In genomic region chr12:26937863-26938659, GRCh38 we compare ENCODE assay signal across 1 cellular context.
A peak's percentile ranks its signal among the peaks of the same experiment; 100 is the strongest.
TF ChIP-seq lines count a peak whose summit lies in the region.

TSS of gene FGFR1OP2 (plus strand) at chr12:26938470. CDS start at chr12:26954159, 15,689 bp downstream.
TSS of gene INTS13 (minus strand) at chr12:26937981. CDS start at chr12:26936803, 1,178 bp downstream.

TF ChIP-seq in HepG2, 621 proteins besides CTCF, POLR2A, EP300 and RAD21 (continued from another document and continues in another):
- TF ChIP-seq, protein P1, sequence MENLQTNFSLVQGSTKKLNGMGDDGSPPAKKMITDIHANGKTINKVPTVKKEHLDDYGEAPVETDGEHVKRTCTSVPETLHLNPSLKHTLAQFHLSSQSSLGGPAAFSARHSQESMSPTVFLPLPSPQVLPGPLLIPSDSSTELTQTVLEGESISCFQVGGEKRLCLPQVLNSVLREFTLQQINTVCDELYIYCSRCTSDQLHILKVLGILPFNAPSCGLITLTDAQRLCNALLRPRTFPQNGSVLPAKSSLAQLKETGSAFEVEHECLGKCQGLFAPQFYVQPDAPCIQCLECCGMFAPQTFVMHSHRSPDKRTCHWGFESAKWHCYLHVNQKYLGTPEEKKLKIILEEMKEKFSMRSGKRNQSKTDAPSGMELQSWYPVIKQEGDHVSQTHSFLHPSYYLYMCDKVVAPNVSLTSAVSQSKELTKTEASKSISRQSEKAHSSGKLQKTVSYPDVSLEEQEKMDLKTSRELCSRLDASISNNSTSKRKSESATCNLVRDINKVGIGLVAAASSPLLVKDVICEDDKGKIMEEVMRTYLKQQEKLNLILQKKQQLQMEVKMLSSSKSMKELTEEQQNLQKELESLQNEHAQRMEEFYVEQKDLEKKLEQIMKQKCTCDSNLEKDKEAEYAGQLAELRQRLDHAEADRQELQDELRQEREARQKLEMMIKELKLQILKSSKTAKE (CRISPR knock-in tag; IDR thresholded peaks at IDR 0.05; ENCODE audit: borderline replicate concordance) = no peak; the same call in 1 of the 2 replicates
- TF ChIP-seq, protein P2, sequence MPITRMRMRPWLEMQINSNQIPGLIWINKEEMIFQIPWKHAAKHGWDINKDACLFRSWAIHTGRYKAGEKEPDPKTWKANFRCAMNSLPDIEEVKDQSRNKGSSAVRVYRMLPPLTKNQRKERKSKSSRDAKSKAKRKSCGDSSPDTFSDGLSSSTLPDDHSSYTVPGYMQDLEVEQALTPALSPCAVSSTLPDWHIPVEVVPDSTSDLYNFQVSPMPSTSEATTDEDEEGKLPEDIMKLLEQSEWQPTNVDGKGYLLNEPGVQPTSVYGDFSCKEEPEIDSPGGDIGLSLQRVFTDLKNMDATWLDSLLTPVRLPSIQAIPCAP (CRISPR knock-in tag; IDR thresholded peaks at IDR 0.05; ENCODE audit: low read depth) = no peak
- TF ChIP-seq HDAC2 (CRISPR knock-in tag; IDR thresholded peaks at IDR 0.05) (peak; percentile 33), ZNF749 (CRISPR knock-in tag; IDR thresholded peaks at IDR 0.05; ENCODE audit: borderline replicate concordance) (peak; percentile 48; the same call in 1 of the 2 replicates), ZNF317 (CRISPR knock-in tag; IDR thresholded peaks at IDR 0.05) (peak; percentile 39), TCF7L2 (IDR thresholded peaks at IDR 0.05; ENCODE audit: low read depth, low read length) (no peak), ZNF343 (CRISPR knock-in tag; IDR thresholded peaks at IDR 0.05) (peak; percentile 91; the same call in 1 of the 2 replicates), NR2F6 (IDR thresholded peaks at IDR 0.05) (no peak), NR2F6 (CRISPR knock-in tag; IDR thresholded peaks at IDR 0.05) (no peak), SMARCC2 (IDR thresholded peaks at IDR 0.05) (no peak), GATAD2A (CRISPR knock-in tag; IDR thresholded peaks at IDR 0.05) (0 out of 2 replicates have a peak, but pooled peaks have one; percentile 6), SIN3B (IDR thresholded peaks at IDR 0.05; ENCODE audit: low read length) (peak; percentile 58; the same call in 1 of the 2 replicates), AKAP8 (CRISPR knock-in tag; IDR thresholded peaks at IDR 0.05) (no peak), ZNF800 (CRISPR knock-in tag; IDR thresholded peaks at IDR 0.05) (no peak), HOXA9 (CRISPR knock-in tag; IDR thresholded peaks at IDR 0.05; ENCODE audit: borderline replicate concordance) (no peak), ARID5B (CRISPR knock-in tag; IDR thresholded peaks at IDR 0.05) (no peak; the same call in 1 of the 2 replicates), MED1 (CRISPR knock-in tag; IDR thresholded peaks at IDR 0.05) (peak; percentile 25; the same call in 1 of the 2 replicates), TCF7 (IDR thresholded peaks at IDR 0.05; ENCODE audit: low read depth) (no peak), RBFOX2 (IDR thresholded peaks at IDR 0.05; ENCODE audit: low read depth, low read length) (peak; percentile 87), SPEN (CRISPR knock-in tag; IDR thresholded peaks at IDR 0.05; ENCODE audit: low read depth) (peak; percentile 88), BRCA1 (CRISPR knock-in tag; IDR thresholded peaks at IDR 0.05) (no peak), MEF2D (CRISPR knock-in tag; IDR thresholded peaks at IDR 0.05) (no peak), ZNF557 (CRISPR knock-in tag; IDR thresholded peaks at IDR 0.05) (no peak), ZNF570 (CRISPR knock-in tag; IDR thresholded peaks at IDR 0.05; ENCODE audit: borderline replicate concordance) (no peak), ZNF569 (CRISPR knock-in tag; IDR thresholded peaks at IDR 0.05; ENCODE audit: borderline replicate concordance) (peak; percentile 61; the same call in 1 of the 2 replicates), ZNF782 (CRISPR knock-in tag; IDR thresholded peaks at IDR 0.05; ENCODE audit: borderline replicate concordance) (peak; percentile 94), KDM5A (IDR thresholded peaks at IDR 0.05; ENCODE audit: borderline replicate concordance, low read length) (peak; percentile 73; the same call in 1 of the 2 replicates), SAFB2 (CRISPR knock-in tag; IDR thresholded peaks at IDR 0.05; ENCODE audit: borderline replicate concordance, low read depth) (no peak; the same call in 1 of the 2 replicates), ZNF431 (CRISPR knock-in tag; IDR thresholded peaks at IDR 0.05; ENCODE audit: borderline replicate concordance, low read depth) (no peak; the same call in 1 of the 2 replicates), FOXP1 (IDR thresholded peaks at IDR 0.05) (no peak), FOXP1 (CRISPR knock-in tag; IDR thresholded peaks at IDR 0.05) (no peak), CENPBD1 (CRISPR knock-in tag; IDR thresholded peaks at IDR 0.05; ENCODE audit: borderline replicate concordance, low read depth) (no peak), JUND (CRISPR knock-in tag; IDR thresholded peaks at IDR 0.05) (no peak), ZMYM4 (CRISPR knock-in tag; IDR thresholded peaks at IDR 0.05) (peak; percentile 91; the same call in 1 of the 2 replicates), PHB2 (IDR thresholded peaks at IDR 0.05; ENCODE audit: partially characterized antibody) (no peak), THAP7 (CRISPR knock-in tag; IDR thresholded peaks at IDR 0.05) (no peak), SETDB1 (CRISPR knock-in tag; IDR thresholded peaks at IDR 0.05; ENCODE audit: borderline replicate concordance) (no peak), PAWR (CRISPR knock-in tag; IDR thresholded peaks at IDR 0.05; ENCODE audit: borderline replicate concordance) (peak; percentile 69; the same call in 1 of the 2 replicates)
- TF ChIP-seq, protein P3, sequence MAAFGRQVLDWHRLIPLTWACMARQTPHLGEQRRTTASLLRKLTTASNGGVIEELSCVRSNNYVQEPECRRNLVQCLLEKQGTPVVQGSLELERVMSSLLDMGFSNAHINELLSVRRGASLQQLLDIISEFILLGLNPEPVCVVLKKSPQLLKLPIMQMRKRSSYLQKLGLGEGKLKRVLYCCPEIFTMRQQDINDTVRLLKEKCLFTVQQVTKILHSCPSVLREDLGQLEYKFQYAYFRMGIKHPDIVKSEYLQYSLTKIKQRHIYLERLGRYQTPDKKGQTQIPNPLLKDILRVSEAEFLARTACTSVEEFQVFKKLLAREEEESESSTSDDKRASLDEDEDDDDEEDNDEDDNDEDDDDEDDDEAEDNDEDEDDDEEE (CRISPR knock-in tag; IDR thresholded peaks at IDR 0.05) = 0 out of 2 replicates have a peak, but pooled peaks have one; percentile 33
- TF ChIP-seq, protein P4, sequence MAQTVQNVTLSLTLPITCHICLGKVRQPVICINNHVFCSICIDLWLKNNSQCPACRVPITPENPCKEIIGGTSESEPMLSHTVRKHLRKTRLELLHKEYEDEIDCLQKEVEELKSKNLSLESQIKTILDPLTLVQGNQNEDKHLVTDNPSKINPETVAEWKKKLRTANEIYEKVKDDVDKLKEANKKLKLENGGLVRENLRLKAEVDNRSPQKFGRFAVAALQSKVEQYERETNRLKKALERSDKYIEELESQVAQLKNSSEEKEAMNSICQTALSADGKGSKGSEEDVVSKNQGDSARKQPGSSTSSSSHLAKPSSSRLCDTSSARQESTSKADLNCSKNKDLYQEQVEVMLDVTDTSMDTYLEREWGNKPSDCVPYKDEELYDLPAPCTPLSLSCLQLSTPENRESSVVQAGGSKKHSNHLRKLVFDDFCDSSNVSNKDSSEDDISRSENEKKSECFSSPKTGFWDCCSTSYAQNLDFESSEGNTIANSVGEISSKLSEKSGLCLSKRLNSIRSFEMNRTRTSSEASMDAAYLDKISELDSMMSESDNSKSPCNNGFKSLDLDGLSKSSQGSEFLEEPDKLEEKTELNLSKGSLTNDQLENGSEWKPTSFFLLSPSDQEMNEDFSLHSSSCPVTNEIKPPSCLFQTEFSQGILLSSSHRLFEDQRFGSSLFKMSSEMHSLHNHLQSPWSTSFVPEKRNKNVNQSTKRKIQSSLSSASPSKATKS (CRISPR knock-in tag; IDR thresholded peaks at IDR 0.05) = no peak
- TF ChIP-seq, protein P5, sequence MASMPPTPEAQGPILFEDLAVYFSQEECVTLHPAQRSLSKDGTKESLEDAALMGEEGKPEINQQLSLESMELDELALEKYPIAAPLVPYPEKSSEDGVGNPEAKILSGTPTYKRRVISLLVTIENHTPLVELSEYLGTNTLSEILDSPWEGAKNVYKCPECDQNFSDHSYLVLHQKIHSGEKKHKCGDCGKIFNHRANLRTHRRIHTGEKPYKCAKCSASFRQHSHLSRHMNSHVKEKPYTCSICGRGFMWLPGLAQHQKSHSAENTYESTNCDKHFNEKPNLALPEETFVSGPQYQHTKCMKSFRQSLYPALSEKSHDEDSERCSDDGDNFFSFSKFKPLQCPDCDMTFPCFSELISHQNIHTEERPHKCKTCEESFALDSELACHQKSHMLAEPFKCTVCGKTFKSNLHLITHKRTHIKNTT (CRISPR knock-in tag; IDR thresholded peaks at IDR 0.05) = no peak
- TF ChIP-seq, protein P6, sequence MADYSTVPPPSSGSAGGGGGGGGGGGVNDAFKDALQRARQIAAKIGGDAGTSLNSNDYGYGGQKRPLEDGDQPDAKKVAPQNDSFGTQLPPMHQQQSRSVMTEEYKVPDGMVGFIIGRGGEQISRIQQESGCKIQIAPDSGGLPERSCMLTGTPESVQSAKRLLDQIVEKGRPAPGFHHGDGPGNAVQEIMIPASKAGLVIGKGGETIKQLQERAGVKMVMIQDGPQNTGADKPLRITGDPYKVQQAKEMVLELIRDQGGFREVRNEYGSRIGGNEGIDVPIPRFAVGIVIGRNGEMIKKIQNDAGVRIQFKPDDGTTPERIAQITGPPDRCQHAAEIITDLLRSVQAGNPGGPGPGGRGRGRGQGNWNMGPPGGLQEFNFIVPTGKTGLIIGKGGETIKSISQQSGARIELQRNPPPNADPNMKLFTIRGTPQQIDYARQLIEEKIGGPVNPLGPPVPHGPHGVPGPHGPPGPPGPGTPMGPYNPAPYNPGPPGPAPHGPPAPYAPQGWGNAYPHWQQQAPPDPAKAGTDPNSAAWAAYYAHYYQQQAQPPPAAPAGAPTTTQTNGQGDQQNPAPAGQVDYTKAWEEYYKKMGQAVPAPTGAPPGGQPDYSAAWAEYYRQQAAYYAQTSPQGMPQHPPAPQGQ (CRISPR knock-in tag; IDR thresholded peaks at IDR 0.05; ENCODE audit: borderline replicate concordance) = no peak
